20 cellular contexts compared by ENCODE assay signal in genomic region chr12:114982760-114983159, GRCh38.
DNase-seq lines count a peak whose midpoint lies in the region; ATAC-seq, FAIRE-seq and TF ChIP-seq lines count a peak whose summit lies in the region.
"Had no signal": no experiment of that assay in that cellular context is flagged by ENCODE, and none has a peak within 500 bp of the region (broad histone marks: within the 10 kb centered on the region; RNA-seq: fewer than 3 reads in every experiment).

No MANE protein-coding gene starts in this region.

- no peaks in the 10 kb centered on the region for H3K36me3 ChIP-seq in naive thymus-derived CD4-positive, alpha-beta T cell (ENCODE audit: control insufficient read depth in 2 of 3, insufficient read depth in 3 of 3, low read length in 3 of 3)
- H3K36me3 ChIP-seq in kidney (ENCODE audit: control insufficient read depth in 1 of 2, insufficient read depth in 2 of 2, low read length in 2 of 2): no peaks in the 10 kb centered on the region
- H3K36me3 ChIP-seq: thoracic aorta had no signal

- no peaks in the 10 kb centered on the region for H3K4me1 Mint-ChIP-seq in naive thymus-derived CD4-positive, alpha-beta T cell
- H3K4me1 Mint-ChIP-seq: H9 had no signal

- no peaks in the 10 kb centered on the region for H3K4me1 ChIP-seq in naive thymus-derived CD4-positive, alpha-beta T cell (ENCODE audit: control insufficient read depth in 2 of 2, insufficient read depth in 2 of 2, low read length in 2 of 2)
- no peaks in the 10 kb centered on the region for H3K4me1 ChIP-seq in kidney (ENCODE audit: control insufficient read depth in 1 of 2, insufficient read depth in 1 of 2, low read depth in 1 of 2, low read length in 2 of 2)
- H3K4me1 ChIP-seq: body of pancreas, parathyroid adenoma had no signal

- no peaks in the 10 kb centered on the region for H3K27me3 Mint-ChIP-seq in naive thymus-derived CD4-positive, alpha-beta T cell

- no peak overlapping the region for H3K27ac ChIP-seq in naive thymus-derived CD4-positive, alpha-beta T cell (ENCODE audit: low read depth, low read length)
- H3K27ac ChIP-seq in kidney (ENCODE audit: low read depth in 2 of 2, low read length in 2 of 2): no peak overlapping the region
- H3K27ac ChIP-seq: body of pancreas, parathyroid adenoma, thoracic aorta had no signal

- intact Hi-C loops in naive thymus-derived CD4-positive, alpha-beta T cell (cut with micrococcal nuclease): no loop called here
- intact Hi-C loops in kidney (cut with DNase I) (no loop called here), Right ventricle myocardium inferior (cut with DNase I) (no loop called here)

- H3K4me3 Mint-ChIP-seq in naive thymus-derived CD4-positive, alpha-beta T cell: no peak overlapping the region
- H3K4me3 Mint-ChIP-seq: H9 had no signal

- no peaks in the 10 kb centered on the region for H3K9me3 ChIP-seq in naive thymus-derived CD4-positive, alpha-beta T cell (ENCODE audit: control insufficient read depth in 2 of 3, low read length in 3 of 3)
- H3K9me3 ChIP-seq in kidney (ENCODE audit: control insufficient read depth in 1 of 2, low read length in 2 of 2): no peaks in the 10 kb centered on the region
- H3K9me3 ChIP-seq: body of pancreas, thoracic aorta had no signal

- H3K27me3 ChIP-seq in naive thymus-derived CD4-positive, alpha-beta T cell (ENCODE audit: control insufficient read depth in 2 of 2, insufficient read depth in 2 of 2, low read length in 2 of 2): no peaks in the 10 kb centered on the region
- H3K27me3 ChIP-seq: body of pancreas had no signal

- TF ChIP-seq CTCF in fibroblast of mammary gland (conservative IDR thresholded peaks at IDR 0.05; ENCODE audit: control insufficient read depth, insufficient read depth, low read depth, low read length): no peak
- TF ChIP-seq CTCF in kidney (IDR thresholded peaks at IDR 0.05; ENCODE audit: borderline replicate concordance, extremely low read depth, insufficient read depth): no peak

- POLR2A ChIA-PET in HEK293T (lab: Yijun Ruan, JAX): interaction anchor here (1.1 kb wide), 1 partner anchor 299 kb away, joined by 4 read pairs; the partner anchor contains the start of gene TBX3
- POLR2A ChIA-PET in naive thymus-derived CD4-positive, alpha-beta T cell (lab: Charles Lee): no interaction called here

- DNase-seq in ACHN (peak; percentile 14), HEK293T (ENCODE audit: extremely low spot score) (peak; percentile 30), SW480 (ENCODE audit: low spot score) (peak; percentile 30), fibroblast of mammary gland (ENCODE audit: low read depth) (peak; percentile 25), foreskin melanocyte (no peak), kidney (no peak), Right ventricle myocardium inferior (ENCODE audit: missing footprints) (no peak)
- DNase-seq in naive thymus-derived CD4-positive, alpha-beta T cell: no peak
- DNase-seq: activated CD4-positive, alpha-beta T cell treated with anti-CD3 and anti-CD28 coated beads for 4 hours; activated CD8-positive, alpha-beta memory T cell treated with anti-CD3 and anti-CD28 coated beads, Interleukin-2, amount 50 U/mL, for 48 hours; activated naive CD4-positive, alpha-beta T cell treated with Interleukin-2 at 50 U/mL for 16 hours; body of pancreas; GDM1; H9; MM.1S; NCI-H2107; Right ventricle myocardium superior; stimulated activated CD4-positive, alpha-beta T cell treated with anti-CD3 and anti-CD28 coated beads, Interleukin-4, amount 100 ng/mL, for 4 hours had no signal

- H3K9ac ChIP-seq in kidney (ENCODE audit: low read length in 2 of 2): no peak overlapping the region
- H3K9ac ChIP-seq: parathyroid adenoma had no signal

- no peak overlapping the region for H3K4me3 ChIP-seq in fibroblast of mammary gland (ENCODE audit: control insufficient read depth, low read depth, low read length)
- H3K4me3 ChIP-seq in naive thymus-derived CD4-positive, alpha-beta T cell (ENCODE audit: low read length): no peak overlapping the region
- H3K4me3 ChIP-seq in kidney (ENCODE audit: low read length in 2 of 2): no peak overlapping the region
- H3K4me3 ChIP-seq: body of pancreas, thoracic aorta had no signal

- no peaks in the 10 kb centered on the region for H3K36me3 Mint-ChIP-seq in naive thymus-derived CD4-positive, alpha-beta T cell

- H3K9me3 Mint-ChIP-seq in naive thymus-derived CD4-positive, alpha-beta T cell: peaks cover 1 to 26% (median 12%) of the 10 kb centered on the region in 11 donors

- no peak for FAIRE-seq in kidney (lab: Jason Lieb, UNC)

- in situ Hi-C loops in ACHN (cut with HindIII; ENCODE audit: low pct_ligation_motif_present, low pct_unique_long_range_greater_than_20kb, low sequenced_read_pairs): no loop called here

- no peak for ATAC-seq in naive thymus-derived CD4-positive, alpha-beta T cell
- ATAC-seq in Right ventricle myocardium inferior: no peak
- ATAC-seq: body of pancreas had no signal

- H3K27ac Mint-ChIP-seq in naive thymus-derived CD4-positive, alpha-beta T cell: no peak overlapping the region
- H3K27ac Mint-ChIP-seq: H9 had no signal

- CTCF ChIA-PET in HEK293T (lab: Yijun Ruan, JAX): no interaction called here
- CTCF ChIA-PET in naive thymus-derived CD4-positive, alpha-beta T cell (lab: Charles Lee): no interaction called here

TF ChIP-seq in HEK293T, 16 proteins besides CTCF, POLR2A, EP300 and RAD21:
- TF ChIP-seq FOXK2 (IDR thresholded peaks at IDR 0.05): no peak
- no peak for TF ChIP-seq TARDBP (IDR thresholded peaks at IDR 0.05)
- TF ChIP-seq FOXM1 (IDR thresholded peaks at IDR 0.05; ENCODE audit: borderline replicate concordance): no peak
- TF ChIP-seq ZNF384 (IDR thresholded peaks at IDR 0.05): no peak
- TF ChIP-seq CTBP1 (IDR thresholded peaks at IDR 0.05; ENCODE audit: borderline replicate concordance): no peak
- no peak for TF ChIP-seq L3MBTL2 (conservative IDR thresholded peaks at IDR 0.05)
- TF ChIP-seq LEF1 (IDR thresholded peaks at IDR 0.05; ENCODE audit: borderline replicate concordance): no peak
- TF ChIP-seq HDGF (IDR thresholded peaks at IDR 0.05; ENCODE audit: borderline replicate concordance): no peak
- TF ChIP-seq PKNOX1 (IDR thresholded peaks at IDR 0.05): no peak
- no peak for TF ChIP-seq SUZ12 (IDR thresholded peaks at IDR 0.05)
- TF ChIP-seq NFRKB (IDR thresholded peaks at IDR 0.05): no peak
- no peak for TF ChIP-seq ELF4 (IDR thresholded peaks at IDR 0.05)
- TF ChIP-seq FOXA1 (IDR thresholded peaks at IDR 0.05): no peak
- TF ChIP-seq SP1 (IDR thresholded peaks at IDR 0.05): no peak
- no peak for TF ChIP-seq ARNT (IDR thresholded peaks at IDR 0.05)
- no peak for TF ChIP-seq BHLHE40 (IDR thresholded peaks at IDR 0.05; ENCODE audit: borderline replicate concordance)

Comparison
In these comparisons a context has a peak if more than half of its experiments do, and no peak if none do; other contexts are left out.
1. DNase-seq: peak in ACHN (single experiment), HEK293T (single experiment), SW480 (single experiment) and fibroblast of mammary gland (single experiment); none in foreskin melanocyte (single experiment), naive thymus-derived CD4-positive, alpha-beta T cell (0 of 9), kidney (single experiment) and Right ventricle myocardium inferior (single experiment).